ENCODE assay signal across 14 cellular contexts in the genomic region with DNA sequence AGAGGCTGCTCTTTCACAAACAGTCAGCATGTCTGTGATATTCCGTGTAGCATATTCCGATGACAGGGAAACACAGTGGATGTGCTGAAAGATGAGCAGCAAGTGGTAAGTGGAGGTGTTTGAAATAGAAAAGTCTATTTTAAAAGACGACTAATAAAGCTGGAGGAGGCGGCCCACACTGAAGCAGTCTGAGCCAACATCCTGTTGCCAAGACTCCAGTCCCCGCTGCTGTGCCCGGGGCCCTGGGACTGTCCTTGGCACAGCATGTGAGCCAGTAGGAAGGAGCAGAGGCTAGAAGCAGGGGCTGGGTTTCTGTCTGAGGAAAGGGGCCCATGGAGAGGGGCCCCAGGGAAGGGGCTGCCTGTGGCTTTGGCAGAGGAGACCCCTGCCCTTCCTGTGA.
"Had no signal": no experiment of that assay in that cellular context is flagged by ENCODE, and none has a peak within 500 bp of the region (broad histone marks: within the 10 kb centered on the region; RNA-seq: fewer than 3 reads in every experiment).

No MANE protein-coding gene starts in this region.

- H3K4me1 ChIP-seq: pancreas, thyroid gland had no signal

- DNase-seq: activated CD4-positive, alpha-beta T cell treated with anti-CD3 and anti-CD28 coated beads, Interleukin-2, amount 10 ng/mL, durations not matched to agents 7 days and 5 days; activated CD8-positive, alpha-beta memory T cell treated with anti-CD3 and anti-CD28 coated beads, Interleukin-2, amount 50 U/mL, for 48 hours; activated gamma-delta T cell treated with Interleukin-2 at 50 U/mL for 16 hours; activated naive CD8-positive, alpha-beta T cell treated with anti-CD3 and anti-CD28 coated beads for 36 hours; activated T-cell treated with anti-CD3 and anti-CD28 coated beads, Interleukin-2, amount 50 U/mL, for 72 hours; aorta; cerebellar nuclear complex; heart right ventricle; kidney; left ventricle myocardium superior; pancreas; thyroid gland had no signal

- H3K27me3 ChIP-seq: thyroid gland had no signal

- ATAC-seq: activated T-cell treated with anti-CD3 and anti-CD28 coated beads, Interleukin-2, amount 50 U/mL, for 72 hours; heart right ventricle; left ventricle myocardium superior; pancreas; stimulated activated memory B cell treated with anti-CD40 and anti-IgM and Interleukin-4, amounts not matched to agents 10 μg/mL and 1 μg/mL and 100 μg/mL, for 72 hours had no signal

- H3K4me3 ChIP-seq: heart right ventricle, pancreas, thyroid gland had no signal

- H3K9me3 ChIP-seq: pancreas, thyroid gland had no signal

- H3K36me3 ChIP-seq: heart right ventricle, pancreas, thyroid gland had no signal

- H3K27ac ChIP-seq: epithelial cell of prostate, heart right ventricle, pancreas, thyroid gland had no signal
